In the genomic region with DNA sequence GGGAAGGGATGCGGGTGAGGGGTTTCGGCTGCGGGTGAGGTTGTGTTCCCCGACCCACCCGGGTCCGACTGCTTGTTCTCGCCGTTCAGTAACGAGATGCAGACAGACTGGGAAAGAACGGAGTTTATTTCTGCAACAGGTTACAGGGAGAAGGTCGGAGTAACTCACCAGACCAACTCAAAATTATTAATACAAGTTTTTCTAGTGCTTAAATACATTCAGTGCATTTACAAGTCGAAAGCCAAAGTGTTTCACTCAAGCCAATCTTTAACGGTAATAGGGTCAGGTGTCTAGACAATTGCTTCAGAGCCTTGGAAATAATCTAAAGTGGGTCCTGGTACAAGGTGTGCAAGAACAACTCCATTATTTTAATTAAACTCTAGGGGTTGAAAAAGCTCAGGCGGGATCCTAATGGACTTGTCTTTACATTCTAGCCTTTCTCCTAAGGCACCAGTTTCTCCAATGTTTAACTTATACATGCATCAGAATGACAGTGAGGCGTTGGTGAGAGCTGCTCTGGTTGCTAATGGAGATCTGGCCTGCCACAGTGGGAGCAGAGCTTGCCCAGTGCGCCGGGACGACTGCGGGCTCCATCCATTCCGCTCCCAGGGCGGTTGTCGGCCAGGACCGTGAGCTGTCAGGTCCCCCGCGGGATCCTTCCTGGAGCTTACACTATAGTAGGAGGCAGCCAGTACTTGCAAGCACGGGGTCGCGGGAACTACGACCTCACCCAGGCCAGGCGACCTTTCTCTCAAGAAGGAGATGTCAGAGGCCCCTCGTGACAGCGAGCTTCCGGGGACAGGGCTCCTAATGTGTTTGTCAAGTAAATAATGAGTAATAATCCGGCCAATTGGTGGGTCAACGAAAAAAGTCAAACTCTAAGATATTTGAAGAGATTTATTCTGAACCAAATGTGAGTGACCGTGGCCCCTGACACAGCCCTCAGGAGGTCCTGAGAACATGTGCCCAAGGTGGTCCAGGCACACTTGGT, we compare ENCODE assay signal across 1 cellular context.
A peak's percentile ranks its signal among the peaks of the same experiment; 100 is the strongest.
TF ChIP-seq lines count a peak whose summit lies in the region.

No MANE protein-coding gene starts in this region.

TF ChIP-seq in K562, 482 proteins besides CTCF, POLR2A, EP300 and RAD21 (continued from another document):
- TF ChIP-seq, protein P1, sequence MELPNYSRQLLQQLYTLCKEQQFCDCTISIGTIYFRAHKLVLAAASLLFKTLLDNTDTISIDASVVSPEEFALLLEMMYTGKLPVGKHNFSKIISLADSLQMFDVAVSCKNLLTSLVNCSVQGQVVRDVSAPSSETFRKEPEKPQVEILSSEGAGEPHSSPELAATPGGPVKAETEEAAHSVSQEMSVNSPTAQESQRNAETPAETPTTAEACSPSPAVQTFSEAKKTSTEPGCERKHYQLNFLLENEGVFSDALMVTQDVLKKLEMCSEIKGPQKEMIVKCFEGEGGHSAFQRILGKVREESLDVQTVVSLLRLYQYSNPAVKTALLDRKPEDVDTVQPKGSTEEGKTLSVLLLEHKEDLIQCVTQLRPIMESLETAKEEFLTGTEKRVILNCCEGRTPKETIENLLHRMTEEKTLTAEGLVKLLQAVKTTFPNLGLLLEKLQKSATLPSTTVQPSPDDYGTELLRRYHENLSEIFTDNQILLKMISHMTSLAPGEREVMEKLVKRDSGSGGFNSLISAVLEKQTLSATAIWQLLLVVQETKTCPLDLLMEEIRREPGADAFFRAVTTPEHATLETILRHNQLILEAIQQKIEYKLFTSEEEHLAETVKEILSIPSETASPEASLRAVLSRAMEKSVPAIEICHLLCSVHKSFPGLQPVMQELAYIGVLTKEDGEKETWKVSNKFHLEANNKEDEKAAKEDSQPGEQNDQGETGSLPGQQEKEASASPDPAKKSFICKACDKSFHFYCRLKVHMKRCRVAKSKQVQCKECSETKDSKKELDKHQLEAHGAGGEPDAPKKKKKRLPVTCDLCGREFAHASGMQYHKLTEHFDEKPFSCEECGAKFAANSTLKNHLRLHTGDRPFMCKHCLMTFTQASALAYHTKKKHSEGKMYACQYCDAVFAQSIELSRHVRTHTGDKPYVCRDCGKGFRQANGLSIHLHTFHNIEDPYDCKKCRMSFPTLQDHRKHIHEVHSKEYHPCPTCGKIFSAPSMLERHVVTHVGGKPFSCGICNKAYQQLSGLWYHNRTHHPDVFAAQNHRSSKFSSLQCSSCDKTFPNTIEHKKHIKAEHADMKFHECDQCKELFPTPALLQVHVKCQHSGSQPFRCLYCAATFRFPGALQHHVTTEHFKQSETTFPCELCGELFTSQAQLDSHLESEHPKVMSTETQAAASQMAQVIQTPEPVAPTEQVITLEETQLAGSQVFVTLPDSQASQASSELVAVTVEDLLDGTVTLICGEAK (IDR thresholded peaks at IDR 0.05) = peak; percentile 41; the same call in 1 of the 2 replicates
- TF ChIP-seq, protein P1 (CRISPR knock-in tag; IDR thresholded peaks at IDR 0.05) = no peak
- TF ChIP-seq CXXC5 (CRISPR knock-in tag; IDR thresholded peaks at IDR 0.05) = 0 out of 2 replicates have a peak, but pooled peaks have one; percentile 53
- TF ChIP-seq PYGO2 (tag; IDR thresholded peaks at IDR 0.05) = no peak
- no peak; the same call in 1 of the 2 replicates for TF ChIP-seq CBFB (CRISPR knock-in tag; IDR thresholded peaks at IDR 0.05)
- no peak for TF ChIP-seq NEUROD1 (IDR thresholded peaks at IDR 0.05; ENCODE audit: borderline replicate concordance, low read depth, low read length, partially characterized antibody)
- TF ChIP-seq, protein P2, sequence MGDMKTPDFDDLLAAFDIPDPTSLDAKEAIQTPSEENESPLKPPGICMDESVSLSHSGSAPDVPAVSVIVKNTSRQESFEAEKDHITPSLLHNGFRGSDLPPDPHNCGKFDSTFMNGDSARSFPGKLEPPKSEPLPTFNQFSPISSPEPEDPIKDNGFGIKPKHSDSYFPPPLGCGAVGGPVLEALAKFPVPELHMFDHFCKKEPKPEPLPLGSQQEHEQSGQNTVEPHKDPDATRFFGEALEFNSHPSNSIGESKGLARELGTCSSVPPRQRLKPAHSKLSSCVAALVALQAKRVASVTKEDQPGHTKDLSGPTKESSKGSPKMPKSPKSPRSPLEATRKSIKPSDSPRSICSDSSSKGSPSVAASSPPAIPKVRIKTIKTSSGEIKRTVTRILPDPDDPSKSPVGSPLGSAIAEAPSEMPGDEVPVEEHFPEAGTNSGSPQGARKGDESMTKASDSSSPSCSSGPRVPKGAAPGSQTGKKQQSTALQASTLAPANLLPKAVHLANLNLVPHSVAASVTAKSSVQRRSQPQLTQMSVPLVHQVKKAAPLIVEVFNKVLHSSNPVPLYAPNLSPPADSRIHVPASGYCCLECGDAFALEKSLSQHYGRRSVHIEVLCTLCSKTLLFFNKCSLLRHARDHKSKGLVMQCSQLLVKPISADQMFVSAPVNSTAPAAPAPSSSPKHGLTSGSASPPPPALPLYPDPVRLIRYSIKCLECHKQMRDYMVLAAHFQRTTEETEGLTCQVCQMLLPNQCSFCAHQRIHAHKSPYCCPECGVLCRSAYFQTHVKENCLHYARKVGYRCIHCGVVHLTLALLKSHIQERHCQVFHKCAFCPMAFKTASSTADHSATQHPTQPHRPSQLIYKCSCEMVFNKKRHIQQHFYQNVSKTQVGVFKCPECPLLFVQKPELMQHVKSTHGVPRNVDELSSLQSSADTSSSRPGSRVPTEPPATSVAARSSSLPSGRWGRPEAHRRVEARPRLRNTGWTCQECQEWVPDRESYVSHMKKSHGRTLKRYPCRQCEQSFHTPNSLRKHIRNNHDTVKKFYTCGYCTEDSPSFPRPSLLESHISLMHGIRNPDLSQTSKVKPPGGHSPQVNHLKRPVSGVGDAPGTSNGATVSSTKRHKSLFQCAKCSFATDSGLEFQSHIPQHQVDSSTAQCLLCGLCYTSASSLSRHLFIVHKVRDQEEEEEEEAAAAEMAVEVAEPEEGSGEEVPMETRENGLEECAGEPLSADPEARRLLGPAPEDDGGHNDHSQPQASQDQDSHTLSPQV (IDR thresholded peaks at IDR 0.05) = 0 out of 2 replicates have a peak, but pooled peaks have one; percentile 15
- TF ChIP-seq TFAM (CRISPR knock-in tag; conservative IDR thresholded peaks at IDR 0.05) = no peak
- TF ChIP-seq NR1H2 (CRISPR knock-in tag; IDR thresholded peaks at IDR 0.05) = no peak
- TF ChIP-seq RBM14 (IDR thresholded peaks at IDR 0.05; ENCODE audit: borderline replicate concordance, insufficient read depth, low read depth, low read length) = no peak
- TF ChIP-seq RUNX1 (IDR thresholded peaks at IDR 0.05; ENCODE audit: low read depth) = no peak
- TF ChIP-seq ZNF766 (CRISPR knock-in tag; conservative IDR thresholded peaks at IDR 0.05) = no peak
- 0 out of 2 replicates have a peak, but pooled peaks have one; percentile 1 for TF ChIP-seq TGIF2 (CRISPR knock-in tag; IDR thresholded peaks at IDR 0.05)
- TF ChIP-seq, protein P3, sequence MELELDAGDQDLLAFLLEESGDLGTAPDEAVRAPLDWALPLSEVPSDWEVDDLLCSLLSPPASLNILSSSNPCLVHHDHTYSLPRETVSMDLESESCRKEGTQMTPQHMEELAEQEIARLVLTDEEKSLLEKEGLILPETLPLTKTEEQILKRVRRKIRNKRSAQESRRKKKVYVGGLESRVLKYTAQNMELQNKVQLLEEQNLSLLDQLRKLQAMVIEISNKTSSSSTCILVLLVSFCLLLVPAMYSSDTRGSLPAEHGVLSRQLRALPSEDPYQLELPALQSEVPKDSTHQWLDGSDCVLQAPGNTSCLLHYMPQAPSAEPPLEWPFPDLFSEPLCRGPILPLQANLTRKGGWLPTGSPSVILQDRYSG (tag; conservative IDR thresholded peaks at IDR 0.05; ENCODE audit: low read depth) = no peak
- peak; percentile 35; the same call in 1 of the 2 replicates for TF ChIP-seq LCOR (CRISPR knock-in tag; IDR thresholded peaks at IDR 0.05)
- TF ChIP-seq, protein P4, sequence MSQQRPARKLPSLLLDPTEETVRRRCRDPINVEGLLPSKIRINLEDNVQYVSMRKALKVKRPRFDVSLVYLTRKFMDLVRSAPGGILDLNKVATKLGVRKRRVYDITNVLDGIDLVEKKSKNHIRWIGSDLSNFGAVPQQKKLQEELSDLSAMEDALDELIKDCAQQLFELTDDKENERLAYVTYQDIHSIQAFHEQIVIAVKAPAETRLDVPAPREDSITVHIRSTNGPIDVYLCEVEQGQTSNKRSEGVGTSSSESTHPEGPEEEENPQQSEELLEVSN (IDR thresholded peaks at IDR 0.05; ENCODE audit: borderline replicate concordance in 1 of 2, extremely low read depth in 1 of 2, insufficient read depth in 1 of 2, insufficient read length in 1 of 2, low read depth in 1 of 2, low read length in 1 of 2, poor library complexity in 1 of 2, severe bottlenecking in 1 of 2) = peak in 1 of 2 experiments; percentile 40
- TF ChIP-seq FOXM1 (IDR thresholded peaks at IDR 0.05; ENCODE audit: low read depth) = no peak
- TF ChIP-seq FOXM1 (CRISPR knock-in tag; IDR thresholded peaks at IDR 0.05; ENCODE audit: low read depth) = 0 out of 2 replicates have a peak, but pooled peaks have one; percentile 61
- no peak for TF ChIP-seq SMAD2 (IDR thresholded peaks at IDR 0.05; ENCODE audit: low read depth, low read length)
- no peak for TF ChIP-seq NR2C2 (CRISPR knock-in tag; IDR thresholded peaks at IDR 0.05)
- peak; percentile 11; the same call in 1 of the 2 replicates for TF ChIP-seq NR2C2 (tag; IDR thresholded peaks at IDR 0.05)
- 0 out of 2 replicates have a peak, but pooled peaks have one; percentile 15 for TF ChIP-seq ESRRA (IDR thresholded peaks at IDR 0.05; ENCODE audit: borderline replicate concordance, low read depth)
- TF ChIP-seq ELF2 (CRISPR knock-in tag; IDR thresholded peaks at IDR 0.05) = no peak
- peak; percentile 23; the same call in 1 of the 2 replicates for TF ChIP-seq ETV1 (tag; conservative IDR thresholded peaks at IDR 0.05; ENCODE audit: low read depth)
- peak; percentile 28; the same call in 1 of the 2 replicates for TF ChIP-seq L3MBTL2 (IDR thresholded peaks at IDR 0.05)
